ENCODE assay signal across 1 cellular context in genomic region chr9:136789523-136789937, GRCh38.
TF ChIP-seq lines count a peak whose summit lies in the region.

No MANE protein-coding gene starts in this region.

TF ChIP-seq in HepG2, 621 proteins besides CTCF, POLR2A, EP300 and RAD21 (continued from another document and continues in another):
- TF ChIP-seq, protein P1, sequence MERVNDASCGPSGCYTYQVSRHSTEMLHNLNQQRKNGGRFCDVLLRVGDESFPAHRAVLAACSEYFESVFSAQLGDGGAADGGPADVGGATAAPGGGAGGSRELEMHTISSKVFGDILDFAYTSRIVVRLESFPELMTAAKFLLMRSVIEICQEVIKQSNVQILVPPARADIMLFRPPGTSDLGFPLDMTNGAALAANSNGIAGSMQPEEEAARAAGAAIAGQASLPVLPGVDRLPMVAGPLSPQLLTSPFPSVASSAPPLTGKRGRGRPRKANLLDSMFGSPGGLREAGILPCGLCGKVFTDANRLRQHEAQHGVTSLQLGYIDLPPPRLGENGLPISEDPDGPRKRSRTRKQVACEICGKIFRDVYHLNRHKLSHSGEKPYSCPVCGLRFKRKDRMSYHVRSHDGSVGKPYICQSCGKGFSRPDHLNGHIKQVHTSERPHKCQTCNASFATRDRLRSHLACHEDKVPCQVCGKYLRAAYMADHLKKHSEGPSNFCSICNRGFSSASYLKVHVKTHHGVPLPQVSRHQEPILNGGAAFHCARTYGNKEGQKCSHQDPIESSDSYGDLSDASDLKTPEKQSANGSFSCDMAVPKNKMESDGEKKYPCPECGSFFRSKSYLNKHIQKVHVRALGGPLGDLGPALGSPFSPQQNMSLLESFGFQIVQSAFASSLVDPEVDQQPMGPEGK (CRISPR knock-in tag; IDR thresholded peaks at IDR 0.05) = peak; percentile 47
- TF ChIP-seq HNRNPUL1 (IDR thresholded peaks at IDR 0.05; ENCODE audit: low read depth, low read length) (no peak), FLYWCH1 (CRISPR knock-in tag; IDR thresholded peaks at IDR 0.05) (no peak), THAP11 (CRISPR knock-in tag; IDR thresholded peaks at IDR 0.05) (0 out of 2 replicates have a peak, but pooled peaks have one; percentile 13), ZSCAN21 (CRISPR knock-in tag; IDR thresholded peaks at IDR 0.05; ENCODE audit: borderline replicate concordance) (no peak), ZNF17 (CRISPR knock-in tag; IDR thresholded peaks at IDR 0.05) (no peak), ZFP36 (IDR thresholded peaks at IDR 0.05; ENCODE audit: borderline replicate concordance, low read depth, low read length, partially characterized antibody) (no peak), ZFP82 (CRISPR knock-in tag; IDR thresholded peaks at IDR 0.05; ENCODE audit: borderline replicate concordance) (no peak), ZNF446 (CRISPR knock-in tag; IDR thresholded peaks at IDR 0.05) (no peak), ZNF33A (CRISPR knock-in tag; IDR thresholded peaks at IDR 0.05; ENCODE audit: borderline replicate concordance) (no peak), LRRFIP1 (CRISPR knock-in tag; conservative IDR thresholded peaks at IDR 0.05) (no peak), ZNF687 (CRISPR knock-in tag; IDR thresholded peaks at IDR 0.05) (no peak), MTA1 (CRISPR knock-in tag; IDR thresholded peaks at IDR 0.05; ENCODE audit: borderline replicate concordance) (no peak), TARDBP (CRISPR knock-in tag; IDR thresholded peaks at IDR 0.05) (0 out of 2 replicates have a peak, but pooled peaks have one; percentile 37), ZSCAN20 (CRISPR knock-in tag; IDR thresholded peaks at IDR 0.05; ENCODE audit: borderline replicate concordance) (no peak), ZNF292 (CRISPR knock-in tag; IDR thresholded peaks at IDR 0.05; ENCODE audit: borderline replicate concordance, low read depth) (no peak), KMT2A (CRISPR knock-in tag; IDR thresholded peaks at IDR 0.05) (no peak), IRX3 (CRISPR knock-in tag; IDR thresholded peaks at IDR 0.05; ENCODE audit: borderline replicate concordance, low read depth) (no peak), FOXA3 (CRISPR knock-in tag; IDR thresholded peaks at IDR 0.05) (peak; percentile 85), RXRB (CRISPR knock-in tag; IDR thresholded peaks at IDR 0.05; ENCODE audit: borderline replicate concordance) (peak; percentile 4; the same call in 1 of the 2 replicates), ZNF138 (CRISPR knock-in tag; IDR thresholded peaks at IDR 0.05; ENCODE audit: low read depth) (no peak), ZNF274 (CRISPR knock-in tag; IDR thresholded peaks at IDR 0.05) (no peak), NR1H2 (CRISPR knock-in tag; IDR thresholded peaks at IDR 0.05; ENCODE audit: borderline replicate concordance, low read depth) (no peak), HMG20A (CRISPR knock-in tag; IDR thresholded peaks at IDR 0.05; ENCODE audit: borderline replicate concordance) (no peak), SIX4 (CRISPR knock-in tag; IDR thresholded peaks at IDR 0.05) (no peak), SP5 (CRISPR knock-in tag; IDR thresholded peaks at IDR 0.05; ENCODE audit: borderline replicate concordance, low read depth) (peak; percentile 32; the same call in 1 of the 2 replicates), ZNF512B (CRISPR knock-in tag; IDR thresholded peaks at IDR 0.05; ENCODE audit: borderline replicate concordance) (no peak), PPARG (CRISPR knock-in tag; conservative IDR thresholded peaks at IDR 0.05) (no peak), ZBTB43 (CRISPR knock-in tag; conservative IDR thresholded peaks at IDR 0.05) (0 out of 2 replicates have a peak, but pooled peaks have one; percentile 5), KLF16 (CRISPR knock-in tag; IDR thresholded peaks at IDR 0.05) (no peak), ATF7-NPFF (CRISPR knock-in tag; IDR thresholded peaks at IDR 0.05; ENCODE audit: low read depth) (no peak), NONO (IDR thresholded peaks at IDR 0.05) (no peak), NONO (CRISPR knock-in tag; conservative IDR thresholded peaks at IDR 0.05) (0 out of 2 replicates have a peak, but pooled peaks have one; percentile 27), ZNF724P (CRISPR knock-in tag; IDR thresholded peaks at IDR 0.05; ENCODE audit: borderline replicate concordance) (no peak), FOSL2 (CRISPR knock-in tag; IDR thresholded peaks at IDR 0.05) (peak; percentile 5; the same call in 1 of the 2 replicates), SP1 (IDR thresholded peaks at IDR 0.05) (no peak), SP1 (CRISPR knock-in tag; IDR thresholded peaks at IDR 0.05) (no peak)
- TF ChIP-seq, protein P2, sequence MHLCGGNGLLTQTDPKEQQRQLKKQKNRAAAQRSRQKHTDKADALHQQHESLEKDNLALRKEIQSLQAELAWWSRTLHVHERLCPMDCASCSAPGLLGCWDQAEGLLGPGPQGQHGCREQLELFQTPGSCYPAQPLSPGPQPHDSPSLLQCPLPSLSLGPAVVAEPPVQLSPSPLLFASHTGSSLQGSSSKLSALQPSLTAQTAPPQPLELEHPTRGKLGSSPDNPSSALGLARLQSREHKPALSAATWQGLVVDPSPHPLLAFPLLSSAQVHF (CRISPR knock-in tag; IDR thresholded peaks at IDR 0.05) = no peak
- TF ChIP-seq, protein P3, sequence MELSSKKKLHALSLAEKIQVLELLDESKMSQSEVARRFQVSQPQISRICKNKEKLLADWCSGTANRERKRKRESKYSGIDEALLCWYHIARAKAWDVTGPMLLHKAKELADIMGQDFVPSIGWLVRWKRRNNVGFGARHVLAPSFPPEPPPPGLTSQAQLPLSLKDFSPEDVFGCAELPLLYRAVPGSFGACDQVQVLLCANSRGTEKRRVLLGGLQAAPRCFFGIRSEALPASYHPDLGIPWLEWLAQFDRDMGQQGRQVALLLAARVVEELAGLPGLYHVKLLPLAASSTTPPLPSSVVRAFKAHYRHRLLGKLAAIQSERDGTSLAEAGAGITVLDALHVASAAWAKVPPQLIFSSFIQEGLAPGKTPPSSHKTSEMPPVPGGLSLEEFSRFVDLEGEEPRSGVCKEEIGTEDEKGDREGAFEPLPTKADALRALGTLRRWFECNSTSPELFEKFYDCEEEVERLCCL (CRISPR knock-in tag; IDR thresholded peaks at IDR 0.05; ENCODE audit: borderline replicate concordance) = no peak
- TF ChIP-seq, protein P4, sequence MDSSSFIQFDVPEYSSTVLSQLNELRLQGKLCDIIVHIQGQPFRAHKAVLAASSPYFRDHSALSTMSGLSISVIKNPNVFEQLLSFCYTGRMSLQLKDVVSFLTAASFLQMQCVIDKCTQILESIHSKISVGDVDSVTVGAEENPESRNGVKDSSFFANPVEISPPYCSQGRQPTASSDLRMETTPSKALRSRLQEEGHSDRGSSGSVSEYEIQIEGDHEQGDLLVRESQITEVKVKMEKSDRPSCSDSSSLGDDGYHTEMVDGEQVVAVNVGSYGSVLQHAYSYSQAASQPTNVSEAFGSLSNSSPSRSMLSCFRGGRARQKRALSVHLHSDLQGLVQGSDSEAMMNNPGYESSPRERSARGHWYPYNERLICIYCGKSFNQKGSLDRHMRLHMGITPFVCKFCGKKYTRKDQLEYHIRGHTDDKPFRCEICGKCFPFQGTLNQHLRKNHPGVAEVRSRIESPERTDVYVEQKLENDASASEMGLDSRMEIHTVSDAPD (CRISPR knock-in tag; IDR thresholded peaks at IDR 0.05) = 0 out of 2 replicates have a peak, but pooled peaks have one; percentile 4
- TF ChIP-seq, protein P5, sequence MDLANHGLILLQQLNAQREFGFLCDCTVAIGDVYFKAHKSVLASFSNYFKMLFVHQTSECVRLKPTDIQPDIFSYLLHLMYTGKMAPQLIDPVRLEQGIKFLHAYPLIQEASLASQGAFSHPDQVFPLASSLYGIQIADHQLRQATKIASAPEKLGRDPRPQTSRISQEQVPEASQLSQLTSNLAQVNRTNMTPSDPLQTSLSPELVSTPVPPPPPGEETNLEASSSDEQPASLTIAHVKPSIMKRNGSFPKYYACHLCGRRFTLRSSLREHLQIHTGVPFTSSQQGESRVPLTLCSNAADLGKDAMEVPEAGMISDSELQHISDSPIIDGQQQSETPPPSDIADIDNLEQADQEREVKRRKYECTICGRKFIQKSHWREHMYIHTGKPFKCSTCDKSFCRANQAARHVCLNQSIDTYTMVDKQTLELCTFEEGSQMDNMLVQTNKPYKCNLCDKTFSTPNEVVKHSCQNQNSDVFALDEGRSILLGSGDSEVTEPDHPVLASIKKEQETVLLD (CRISPR knock-in tag; IDR thresholded peaks at IDR 0.05; ENCODE audit: low read depth) = no peak
- TF ChIP-seq, protein P6, sequence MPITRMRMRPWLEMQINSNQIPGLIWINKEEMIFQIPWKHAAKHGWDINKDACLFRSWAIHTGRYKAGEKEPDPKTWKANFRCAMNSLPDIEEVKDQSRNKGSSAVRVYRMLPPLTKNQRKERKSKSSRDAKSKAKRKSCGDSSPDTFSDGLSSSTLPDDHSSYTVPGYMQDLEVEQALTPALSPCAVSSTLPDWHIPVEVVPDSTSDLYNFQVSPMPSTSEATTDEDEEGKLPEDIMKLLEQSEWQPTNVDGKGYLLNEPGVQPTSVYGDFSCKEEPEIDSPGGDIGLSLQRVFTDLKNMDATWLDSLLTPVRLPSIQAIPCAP (CRISPR knock-in tag; IDR thresholded peaks at IDR 0.05; ENCODE audit: low read depth) = no peak
